Comparison of ENCODE assay signal across 19 cellular contexts in genomic region chr4:66187175-66187720, GRCh38.
"Had no signal": no experiment of that assay in that cellular context is flagged by ENCODE, and none has a peak within 500 bp of the region (broad histone marks: within the 10 kb centered on the region; RNA-seq: fewer than 3 reads in every experiment).

No MANE protein-coding gene starts in this region.

- H3K36me3 ChIP-seq: ascending aorta, breast epithelium, right atrium auricular region, suprapubic skin, upper lobe of left lung, WERI-Rb-1 had no signal

- ATAC-seq: activated T-helper 17 cell treated with anti-CD3 and anti-CD28 coated beads, Interleukin-2, amount 50 U/mL, for 72 hours; left ventricle myocardium superior had no signal

- H3K27me3 Mint-ChIP-seq: activated naive CD4-positive, alpha-beta T cell treated with anti-CD3 and anti-CD28 coated beads, Interleukin-2, amount 10 ng/mL, durations not matched to agents 7 days and 5 days; activated T-helper 17 cell treated with anti-CD3 and anti-CD28 coated beads, Interleukin-2, amount 50 U/mL, for 72 hours; dendritic cell treated with granulocyte-macrophage colony-stimulating factor and Interleukin-4, amounts not matched to agents 40 ng/mL and 50 ng/mL, for 4 days had no signal

- H3K4me2 ChIP-seq: smooth muscle cell had no signal

- H3K27ac Mint-ChIP-seq: activated naive CD4-positive, alpha-beta T cell treated with anti-CD3 and anti-CD28 coated beads, Interleukin-2, amount 10 ng/mL, durations not matched to agents 7 days and 5 days; activated T-helper 17 cell treated with anti-CD3 and anti-CD28 coated beads, Interleukin-2, amount 50 U/mL, for 72 hours; dendritic cell treated with granulocyte-macrophage colony-stimulating factor and Interleukin-4, amounts not matched to agents 40 ng/mL and 50 ng/mL, for 4 days; nephron had no signal

- H3K4me3 Mint-ChIP-seq: activated naive CD4-positive, alpha-beta T cell treated with anti-CD3 and anti-CD28 coated beads, Interleukin-2, amount 10 ng/mL, durations not matched to agents 7 days and 5 days; activated T-helper 17 cell treated with anti-CD3 and anti-CD28 coated beads, Interleukin-2, amount 50 U/mL, for 72 hours; dendritic cell treated with granulocyte-macrophage colony-stimulating factor and Interleukin-4, amounts not matched to agents 40 ng/mL and 50 ng/mL, for 4 days; nephron had no signal

- H3K4me1 Mint-ChIP-seq: activated naive CD4-positive, alpha-beta T cell treated with anti-CD3 and anti-CD28 coated beads, Interleukin-2, amount 10 ng/mL, durations not matched to agents 7 days and 5 days; activated T-helper 17 cell treated with anti-CD3 and anti-CD28 coated beads, Interleukin-2, amount 50 U/mL, for 72 hours; nephron had no signal

- DNase-seq: activated CD4-positive, alpha-beta T cell treated with anti-CD3 and anti-CD28 coated beads, Interleukin-2, amount 50 U/mL, for 48 hours; activated naive CD4-positive, alpha-beta T cell treated with anti-CD3 and anti-CD28 coated beads, Interleukin-2, amount 10 ng/mL, durations not matched to agents 7 days and 5 days; effector memory CD4-positive, alpha-beta T cell; foreskin fibroblast; hypothalamus; left ventricle myocardium superior; mesenchymal stem cell; occipital lobe; stimulated activated naive CD8-positive, alpha-beta T cell treated with anti-CD3 and anti-CD28 coated beads, Interleukin-15, Interleukin-2, amounts not matched to agents 100 U/mL and 50 U/mL, for 24 hours; upper lobe of left lung; WERI-Rb-1 had no signal

- H3K27ac ChIP-seq: ascending aorta, breast epithelium, right atrium auricular region, suprapubic skin, upper lobe of left lung, WERI-Rb-1 had no signal

- H3K9me3 ChIP-seq: ascending aorta, right atrium auricular region, suprapubic skin, upper lobe of left lung had no signal

- H3K27me3 ChIP-seq: ascending aorta, breast epithelium, right atrium auricular region, suprapubic skin, upper lobe of left lung had no signal

- H3K9me3 Mint-ChIP-seq: dendritic cell treated with granulocyte-macrophage colony-stimulating factor and Interleukin-4, amounts not matched to agents 40 ng/mL and 50 ng/mL, for 4 days; nephron had no signal

- H3K36me3 Mint-ChIP-seq: activated naive CD4-positive, alpha-beta T cell treated with anti-CD3 and anti-CD28 coated beads, Interleukin-2, amount 10 ng/mL, durations not matched to agents 7 days and 5 days had no signal

- H3K4me3 ChIP-seq: ascending aorta, breast epithelium, right atrium auricular region, smooth muscle cell, suprapubic skin, upper lobe of left lung had no signal

- H3K4me1 ChIP-seq: ascending aorta, breast epithelium, right atrium auricular region, suprapubic skin, upper lobe of left lung had no signal
